8 cellular contexts compared by ENCODE assay signal in the genomic region with DNA sequence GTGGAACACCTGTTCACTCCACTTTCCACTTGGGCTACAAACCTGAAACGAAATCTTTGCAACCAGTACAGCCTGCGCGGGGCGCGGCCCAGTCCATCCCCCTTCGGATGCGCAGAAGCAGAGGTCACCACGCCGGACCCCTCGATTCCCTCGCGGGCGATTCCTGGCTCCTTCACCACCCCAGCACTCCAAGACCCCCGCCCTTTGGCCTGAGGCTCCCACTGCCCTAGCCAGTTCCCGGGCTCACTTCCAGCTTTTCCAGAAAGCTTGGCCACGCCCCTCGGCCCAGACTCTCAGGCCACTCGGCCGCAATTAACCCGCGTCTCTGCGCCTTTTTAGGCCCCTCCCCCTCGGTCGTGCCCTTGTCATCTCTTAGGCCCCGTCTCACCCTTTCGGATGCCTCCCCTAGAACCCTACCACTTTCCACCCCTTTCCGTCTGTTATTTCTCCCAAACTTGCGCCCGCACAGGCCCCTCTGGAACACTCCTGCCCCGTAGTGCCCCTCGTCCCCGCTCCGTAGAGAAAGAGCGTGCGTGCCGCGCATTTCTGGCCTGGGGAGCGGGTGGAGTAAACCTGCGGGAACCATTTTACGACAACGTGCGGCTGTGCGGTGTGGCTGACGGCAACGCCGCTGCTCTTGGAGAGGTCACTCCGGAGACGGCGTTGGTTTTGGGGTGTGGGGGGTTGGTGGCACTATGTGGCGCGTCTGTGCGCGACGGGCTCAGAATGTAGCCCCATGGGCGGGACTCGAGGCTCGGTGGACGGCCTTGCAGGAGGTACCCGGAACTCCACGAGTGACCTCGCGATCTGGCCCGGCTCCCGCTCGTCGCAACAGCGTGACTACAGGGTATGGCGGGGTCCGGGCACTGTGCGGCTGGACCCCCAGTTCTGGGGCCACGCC. TPM values are rescaled to one million over a fixed set of nuclear protein-coding genes. Genes with fewer than 3 reads are reported as not detected.
DNase-seq lines count a peak whose midpoint lies in the region; ATAC-seq and TF ChIP-seq lines count a peak whose summit lies in the region.

Gene DLAT (plus strand): TSS at position 631 of the 901 bp plus-strand sequence. CDS start 65 bp downstream, at position 696.

- peak within 1 kb of the TSS; percentile 89 for H3K27ac ChIP-seq in BLaER1
- peak within 1 kb of the TSS; percentile 89 to 90 for H3K27ac ChIP-seq in left lung

- no peak for TF ChIP-seq CTCF in left lung (IDR thresholded peaks at IDR 0.05)

- H3K27ac Mint-ChIP-seq in activated CD4-positive, alpha-beta T cell treated with anti-CD3 and anti-CD28 coated beads, Interleukin-2, amount 10 ng/mL, durations not matched to agents 24 days and 14 days: peak within 1 kb of the TSS; percentile 100
- peak within 1 kb of the TSS; percentile 96 for H3K27ac Mint-ChIP-seq in dendritic cell treated with granulocyte-macrophage colony-stimulating factor and Interleukin-4, amounts not matched to agents 40 ng/mL and 50 ng/mL, for 4 days

- H3K9me3 ChIP-seq in BLaER1 (no peaks in the 10 kb centered on the region), left lung (no peaks in the 10 kb centered on the region)

- H3K4me3 Mint-ChIP-seq in activated CD4-positive, alpha-beta T cell treated with anti-CD3 and anti-CD28 coated beads, Interleukin-2, amount 10 ng/mL, durations not matched to agents 24 days and 14 days: peak within 1 kb of the TSS; percentile 100
- peak within 1 kb of the TSS; percentile 98 for H3K4me3 Mint-ChIP-seq in dendritic cell treated with granulocyte-macrophage colony-stimulating factor and Interleukin-4, amounts not matched to agents 40 ng/mL and 50 ng/mL, for 4 days

- peak; percentile 74 for DNase-seq in GM19240 (ENCODE audit: insufficient read length, low spot score)
- peak; percentile 98 for DNase-seq in NCI-H526 treated with DMSO at 0.1 percent for 48 hours (lab: John Stamatoyannopoulos, UW)
- peak; percentile 96 for DNase-seq in activated CD4-positive, alpha-beta T cell treated with anti-CD3 and anti-CD28 coated beads, Interleukin-2, amount 10 ng/mL, durations not matched to agents 24 days and 14 days
- peak; percentile 90 to 94 for DNase-seq in left lung
- DNase-seq in stimulated activated CD4-positive, alpha-beta T cell treated with anti-CD3 and anti-CD28 coated beads, Interleukin-4, amount 100 ng/mL, for 1 hour: peak; percentile 84

- no peaks in the 10 kb centered on the region for H3K9me3 Mint-ChIP-seq in activated CD4-positive, alpha-beta T cell treated with anti-CD3 and anti-CD28 coated beads, Interleukin-2, amount 10 ng/mL, durations not matched to agents 24 days and 14 days
- H3K9me3 Mint-ChIP-seq in dendritic cell treated with granulocyte-macrophage colony-stimulating factor and Interleukin-4, amounts not matched to agents 40 ng/mL and 50 ng/mL, for 4 days: no peaks in the 10 kb centered on the region

- H3K27me3 ChIP-seq in BLaER1 (no peaks in the 10 kb centered on the region), left lung (no peaks in the 10 kb centered on the region)

- H3K4me3 ChIP-seq in BLaER1 (peak within 1 kb of the TSS; percentile 95), left lung (peak within 1 kb of the TSS; percentile 64 to 69)

- peak within 1 kb of the TSS; percentile 94 for H3K9ac ChIP-seq in BLaER1

- H3K36me3 Mint-ChIP-seq in activated CD4-positive, alpha-beta T cell treated with anti-CD3 and anti-CD28 coated beads, Interleukin-2, amount 10 ng/mL, durations not matched to agents 24 days and 14 days (ENCODE audit: low read depth): peaks cover 39% of the 10 kb centered on the region
- H3K36me3 Mint-ChIP-seq in dendritic cell treated with granulocyte-macrophage colony-stimulating factor and Interleukin-4, amounts not matched to agents 40 ng/mL and 50 ng/mL, for 4 days (ENCODE audit: low read depth): peaks cover 46% of the 10 kb centered on the region

- H3K27me3 Mint-ChIP-seq in activated CD4-positive, alpha-beta T cell treated with anti-CD3 and anti-CD28 coated beads, Interleukin-2, amount 10 ng/mL, durations not matched to agents 24 days and 14 days: no peaks in the 10 kb centered on the region
- H3K27me3 Mint-ChIP-seq in dendritic cell treated with granulocyte-macrophage colony-stimulating factor and Interleukin-4, amounts not matched to agents 40 ng/mL and 50 ng/mL, for 4 days: no peaks in the 10 kb centered on the region

- H4K20me1 ChIP-seq in BLaER1: no peaks in the 10 kb centered on the region

- intact Hi-C loops in activated CD4-positive, alpha-beta T cell treated with anti-CD3 and anti-CD28 coated beads, Interleukin-2, amount 10 ng/mL, durations not matched to agents 24 days and 14 days (cut with micrococcal nuclease): loop anchor here (1.0 to 5.0 kb wide), 9 partner anchors 48 to 420 kb away; partner anchors contain the start of genes ALG9, CFAP68, FDXACB1 and NKAPD1
- intact Hi-C loops in dendritic cell treated with granulocyte-macrophage colony-stimulating factor and Interleukin-4, amounts not matched to agents 40 ng/mL and 50 ng/mL, for 4 days (cut with micrococcal nuclease): loop anchor here (2.0 to 5.0 kb wide), 4 partner anchors 47 to 146 kb away; partner anchors contain the start of genes CFAP68, FDXACB1, NKAPD1 and PIH1D2
- intact Hi-C loops in left lung (cut with DNase I): no loop called here

- H3K4me1 ChIP-seq in BLaER1 (peaks cover 13% of the 10 kb centered on the region), left lung (peaks cover 0 to 16% of the 10 kb centered on the region in 2 donors)

- H3K36me3 ChIP-seq in BLaER1 (peaks cover 23% of the 10 kb centered on the region), left lung (peaks cover 0 to 19% of the 10 kb centered on the region in 2 donors)

- peaks cover 16% of the 10 kb centered on the region for H3K4me1 Mint-ChIP-seq in activated CD4-positive, alpha-beta T cell treated with anti-CD3 and anti-CD28 coated beads, Interleukin-2, amount 10 ng/mL, durations not matched to agents 24 days and 14 days
- H3K4me1 Mint-ChIP-seq in dendritic cell treated with granulocyte-macrophage colony-stimulating factor and Interleukin-4, amounts not matched to agents 40 ng/mL and 50 ng/mL, for 4 days (ENCODE audit: low read depth): peaks cover 11% of the 10 kb centered on the region

- H3K4me2 ChIP-seq in BLaER1: peak within 1 kb of the TSS; percentile 90

- ATAC-seq in HG03457 (IDR thresholded peaks at IDR 0.05; ENCODE audit: unreplicated experiment): peak; percentile 67
- ATAC-seq in left lung: peak; percentile 94

RNA-seq across cellular contexts. Expression of gene DLAT, which starts in this region (rescaled TPM):
- total RNA-seq in activated CD4-positive, alpha-beta T cell treated with anti-CD3 and anti-CD28 coated beads, Interleukin-2, amount 10 ng/mL, durations not matched to agents 24 days and 14 days: 59.2 and 61.8 TPM in 2 replicates
- 10 to 100 TPM; 32.5 to 40.1 TPM for total RNA-seq in left lung

Comparison
In these comparisons a context has a peak if more than half of its experiments do, and no peak if none do; other contexts are left out.
1. Peak in every context shown above with its lines: DNase-seq, ATAC-seq, H3K4me3 ChIP-seq and H3K27ac ChIP-seq.
2. intact Hi-C loops: an anchor here in activated CD4-positive, alpha-beta T cell treated with anti-CD3 and anti-CD28 coated beads, Interleukin-2, amount 10 ng/mL, durations not matched to agents 24 days and 14 days (1.0 to 5.0 kb wide) and dendritic cell treated with granulocyte-macrophage colony-stimulating factor and Interleukin-4, amounts not matched to agents 40 ng/mL and 50 ng/mL, for 4 days (2.0 to 5.0 kb wide); none called in left lung.